In genomic region chr19:42075616-42076374, GRCh38 we compare ENCODE assay signal across 1 cellular context.
TF ChIP-seq lines count a peak whose summit lies in the region.

A gene with protein sequence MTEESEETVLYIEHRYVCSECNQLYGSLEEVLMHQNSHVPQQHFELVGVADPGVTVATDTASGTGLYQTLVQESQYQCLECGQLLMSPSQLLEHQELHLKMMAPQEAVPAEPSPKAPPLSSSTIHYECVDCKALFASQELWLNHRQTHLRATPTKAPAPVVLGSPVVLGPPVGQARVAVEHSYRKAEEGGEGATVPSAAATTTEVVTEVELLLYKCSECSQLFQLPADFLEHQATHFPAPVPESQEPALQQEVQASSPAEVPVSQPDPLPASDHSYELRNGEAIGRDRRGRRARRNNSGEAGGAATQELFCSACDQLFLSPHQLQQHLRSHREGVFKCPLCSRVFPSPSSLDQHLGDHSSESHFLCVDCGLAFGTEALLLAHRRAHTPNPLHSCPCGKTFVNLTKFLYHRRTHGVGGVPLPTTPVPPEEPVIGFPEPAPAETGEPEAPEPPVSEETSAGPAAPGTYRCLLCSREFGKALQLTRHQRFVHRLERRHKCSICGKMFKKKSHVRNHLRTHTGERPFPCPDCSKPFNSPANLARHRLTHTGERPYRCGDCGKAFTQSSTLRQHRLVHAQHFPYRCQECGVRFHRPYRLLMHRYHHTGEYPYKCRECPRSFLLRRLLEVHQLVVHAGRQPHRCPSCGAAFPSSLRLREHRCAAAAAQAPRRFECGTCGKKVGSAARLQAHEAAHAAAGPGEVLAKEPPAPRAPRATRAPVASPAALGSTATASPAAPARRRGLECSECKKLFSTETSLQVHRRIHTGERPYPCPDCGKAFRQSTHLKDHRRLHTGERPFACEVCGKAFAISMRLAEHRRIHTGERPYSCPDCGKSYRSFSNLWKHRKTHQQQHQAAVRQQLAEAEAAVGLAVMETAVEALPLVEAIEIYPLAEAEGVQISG (plus strand): TSS chr19:42076166. CDS start chr19:42078607, 2,441 bp downstream.

TF ChIP-seq in HepG2, 621 proteins besides CTCF, POLR2A, EP300 and RAD21 (continued from another document and continues in another):
- TF ChIP-seq, protein P1, sequence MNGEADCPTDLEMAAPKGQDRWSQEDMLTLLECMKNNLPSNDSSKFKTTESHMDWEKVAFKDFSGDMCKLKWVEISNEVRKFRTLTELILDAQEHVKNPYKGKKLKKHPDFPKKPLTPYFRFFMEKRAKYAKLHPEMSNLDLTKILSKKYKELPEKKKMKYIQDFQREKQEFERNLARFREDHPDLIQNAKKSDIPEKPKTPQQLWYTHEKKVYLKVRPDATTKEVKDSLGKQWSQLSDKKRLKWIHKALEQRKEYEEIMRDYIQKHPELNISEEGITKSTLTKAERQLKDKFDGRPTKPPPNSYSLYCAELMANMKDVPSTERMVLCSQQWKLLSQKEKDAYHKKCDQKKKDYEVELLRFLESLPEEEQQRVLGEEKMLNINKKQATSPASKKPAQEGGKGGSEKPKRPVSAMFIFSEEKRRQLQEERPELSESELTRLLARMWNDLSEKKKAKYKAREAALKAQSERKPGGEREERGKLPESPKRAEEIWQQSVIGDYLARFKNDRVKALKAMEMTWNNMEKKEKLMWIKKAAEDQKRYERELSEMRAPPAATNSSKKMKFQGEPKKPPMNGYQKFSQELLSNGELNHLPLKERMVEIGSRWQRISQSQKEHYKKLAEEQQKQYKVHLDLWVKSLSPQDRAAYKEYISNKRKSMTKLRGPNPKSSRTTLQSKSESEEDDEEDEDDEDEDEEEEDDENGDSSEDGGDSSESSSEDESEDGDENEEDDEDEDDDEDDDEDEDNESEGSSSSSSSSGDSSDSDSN (CRISPR knock-in tag; IDR thresholded peaks at IDR 0.05), result peak; percentile 89; the same call in 1 of the 2 replicates
- TF ChIP-seq ZSCAN21 (CRISPR knock-in tag; IDR thresholded peaks at IDR 0.05; ENCODE audit: borderline replicate concordance) (peak; percentile 51; the same call in 1 of the 2 replicates), ZNF768 (CRISPR knock-in tag; IDR thresholded peaks at IDR 0.05) (peak; percentile 32; the same call in 1 of the 2 replicates), FUBP1 (CRISPR knock-in tag; IDR thresholded peaks at IDR 0.05; ENCODE audit: borderline replicate concordance) (no peak), ZNF501 (CRISPR knock-in tag; IDR thresholded peaks at IDR 0.05) (peak; percentile 90), ZNF513 (CRISPR knock-in tag; conservative IDR thresholded peaks at IDR 0.05) (no peak), ATF1 (CRISPR knock-in tag; IDR thresholded peaks at IDR 0.05) (peak; percentile 87), ZFP82 (CRISPR knock-in tag; IDR thresholded peaks at IDR 0.05; ENCODE audit: borderline replicate concordance) (peak; percentile 50; the same call in 1 of the 2 replicates), ZNF3 (CRISPR knock-in tag; IDR thresholded peaks at IDR 0.05) (no peak), GTF3A (CRISPR knock-in tag; conservative IDR thresholded peaks at IDR 0.05) (no peak), ZMYM3 (CRISPR knock-in tag; IDR thresholded peaks at IDR 0.05) (no peak), ZNF484 (CRISPR knock-in tag; IDR thresholded peaks at IDR 0.05; ENCODE audit: borderline replicate concordance, low read depth) (no peak), PAXIP1 (CRISPR knock-in tag; conservative IDR thresholded peaks at IDR 0.05) (peak; percentile 49), MBD4 (IDR thresholded peaks at IDR 0.05; ENCODE audit: borderline replicate concordance, low read length) (no peak), ZIK1 (CRISPR knock-in tag; IDR thresholded peaks at IDR 0.05; ENCODE audit: borderline replicate concordance, low read depth) (0 out of 2 replicates have a peak, but pooled peaks have one; percentile 27), ZBTB33 (CRISPR knock-in tag; IDR thresholded peaks at IDR 0.05) (0 out of 2 replicates have a peak, but pooled peaks have one; percentile 5), CHD2 (IDR thresholded peaks at IDR 0.05; ENCODE audit: low read depth, low read length) (peak; percentile 43; the same call in 1 of the 2 replicates), AGO1 (IDR thresholded peaks at IDR 0.05; ENCODE audit: low read depth, low read length, poor library complexity, severe bottlenecking) (no peak), GABPB1 (CRISPR knock-in tag; IDR thresholded peaks at IDR 0.05) (peak; percentile 73), HDAC1 (CRISPR knock-in tag; IDR thresholded peaks at IDR 0.05) (peak; percentile 47), TOPORS (CRISPR knock-in tag; IDR thresholded peaks at IDR 0.05) (no peak), NPAS2 (CRISPR knock-in tag; IDR thresholded peaks at IDR 0.05; ENCODE audit: borderline replicate concordance) (no peak), ZNF777 (CRISPR knock-in tag; IDR thresholded peaks at IDR 0.05) (peak; percentile 63; the same call in 1 of the 2 replicates), ASH2L (IDR thresholded peaks at IDR 0.05; ENCODE audit: insufficient read length, low read depth, low read length) (peak; percentile 61), CBFB (CRISPR knock-in tag; IDR thresholded peaks at IDR 0.05) (no peak; the same call in 1 of the 2 replicates), TP53 (CRISPR knock-in tag; conservative IDR thresholded peaks at IDR 0.05) (no peak), THAP11 (CRISPR knock-in tag; IDR thresholded peaks at IDR 0.05) (peak; percentile 82)
- TF ChIP-seq, protein P2, sequence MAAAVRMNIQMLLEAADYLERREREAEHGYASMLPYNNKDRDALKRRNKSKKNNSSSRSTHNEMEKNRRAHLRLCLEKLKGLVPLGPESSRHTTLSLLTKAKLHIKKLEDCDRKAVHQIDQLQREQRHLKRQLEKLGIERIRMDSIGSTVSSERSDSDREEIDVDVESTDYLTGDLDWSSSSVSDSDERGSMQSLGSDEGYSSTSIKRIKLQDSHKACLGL (CRISPR knock-in tag; IDR thresholded peaks at IDR 0.05), result no peak; the same call in 1 of the 2 replicates
- TF ChIP-seq, protein P3, sequence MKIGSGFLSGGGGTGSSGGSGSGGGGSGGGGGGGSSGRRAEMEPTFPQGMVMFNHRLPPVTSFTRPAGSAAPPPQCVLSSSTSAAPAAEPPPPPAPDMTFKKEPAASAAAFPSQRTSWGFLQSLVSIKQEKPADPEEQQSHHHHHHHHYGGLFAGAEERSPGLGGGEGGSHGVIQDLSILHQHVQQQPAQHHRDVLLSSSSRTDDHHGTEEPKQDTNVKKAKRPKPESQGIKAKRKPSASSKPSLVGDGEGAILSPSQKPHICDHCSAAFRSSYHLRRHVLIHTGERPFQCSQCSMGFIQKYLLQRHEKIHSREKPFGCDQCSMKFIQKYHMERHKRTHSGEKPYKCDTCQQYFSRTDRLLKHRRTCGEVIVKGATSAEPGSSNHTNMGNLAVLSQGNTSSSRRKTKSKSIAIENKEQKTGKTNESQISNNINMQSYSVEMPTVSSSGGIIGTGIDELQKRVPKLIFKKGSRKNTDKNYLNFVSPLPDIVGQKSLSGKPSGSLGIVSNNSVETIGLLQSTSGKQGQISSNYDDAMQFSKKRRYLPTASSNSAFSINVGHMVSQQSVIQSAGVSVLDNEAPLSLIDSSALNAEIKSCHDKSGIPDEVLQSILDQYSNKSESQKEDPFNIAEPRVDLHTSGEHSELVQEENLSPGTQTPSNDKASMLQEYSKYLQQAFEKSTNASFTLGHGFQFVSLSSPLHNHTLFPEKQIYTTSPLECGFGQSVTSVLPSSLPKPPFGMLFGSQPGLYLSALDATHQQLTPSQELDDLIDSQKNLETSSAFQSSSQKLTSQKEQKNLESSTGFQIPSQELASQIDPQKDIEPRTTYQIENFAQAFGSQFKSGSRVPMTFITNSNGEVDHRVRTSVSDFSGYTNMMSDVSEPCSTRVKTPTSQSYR (CRISPR knock-in tag; IDR thresholded peaks at IDR 0.05; ENCODE audit: borderline replicate concordance), result peak; percentile 12; the same call in 1 of the 2 replicates
- TF ChIP-seq, protein P4, sequence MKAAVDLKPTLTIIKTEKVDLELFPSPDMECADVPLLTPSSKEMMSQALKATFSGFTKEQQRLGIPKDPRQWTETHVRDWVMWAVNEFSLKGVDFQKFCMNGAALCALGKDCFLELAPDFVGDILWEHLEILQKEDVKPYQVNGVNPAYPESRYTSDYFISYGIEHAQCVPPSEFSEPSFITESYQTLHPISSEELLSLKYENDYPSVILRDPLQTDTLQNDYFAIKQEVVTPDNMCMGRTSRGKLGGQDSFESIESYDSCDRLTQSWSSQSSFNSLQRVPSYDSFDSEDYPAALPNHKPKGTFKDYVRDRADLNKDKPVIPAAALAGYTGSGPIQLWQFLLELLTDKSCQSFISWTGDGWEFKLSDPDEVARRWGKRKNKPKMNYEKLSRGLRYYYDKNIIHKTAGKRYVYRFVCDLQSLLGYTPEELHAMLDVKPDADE (CRISPR knock-in tag; IDR thresholded peaks at IDR 0.05), result no peak
- TF ChIP-seq, protein P5, sequence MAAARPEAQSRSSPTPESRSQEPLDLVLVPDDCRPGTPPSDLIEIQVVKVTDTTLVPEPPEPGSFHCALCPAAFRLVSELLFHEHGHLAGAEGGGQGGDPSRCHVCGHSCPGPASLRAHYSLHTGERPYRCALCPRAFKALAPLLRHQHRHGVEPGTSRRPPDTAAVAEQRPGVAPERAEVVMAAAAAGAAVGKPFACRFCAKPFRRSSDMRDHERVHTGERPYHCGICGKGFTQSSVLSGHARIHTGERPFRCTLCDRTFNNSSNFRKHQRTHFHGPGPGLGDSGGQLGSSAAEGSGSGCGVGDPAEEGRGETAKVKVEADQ (CRISPR knock-in tag; IDR thresholded peaks at IDR 0.05; ENCODE audit: borderline replicate concordance), result no peak
